Comparison of ENCODE assay signal across 11 cellular contexts in genomic region chr6:112330071-112330876, GRCh38. TPM values are rescaled to one million over a fixed set of nuclear protein-coding genes. Genes with fewer than 3 reads are reported as not detected.
A peak's percentile ranks its signal among the peaks of the same experiment; 100 is the strongest.
DNase-seq lines count a peak whose midpoint lies in the region; ATAC-seq, FAIRE-seq and TF ChIP-seq lines count a peak whose summit lies in the region.
"Had no signal": no experiment of that assay in that cellular context is flagged by ENCODE, and none has a peak within 500 bp of the region (broad histone marks: within the 10 kb centered on the region; RNA-seq: fewer than 3 reads in every experiment).

No MANE protein-coding gene starts in this region.

- H3K4me3 Mint-ChIP-seq in HFFc6 (peak overlapping the region; percentile 73), astrocyte (ENCODE audit: unreplicated experiment) (no peak overlapping the region)
- H3K4me3 Mint-ChIP-seq in natural killer cell treated with Interleukin-12 subunit alpha and Interleukin-12 subunit beta and Interleukin-15 and Interleukin-18, amount 100 ng/mL, for 72 hours: no peak overlapping the region

- H3K27me3 ChIP-seq in astrocyte (ENCODE audit: insufficient read depth, low read length) (no peaks in the 10 kb centered on the region), lung (ENCODE audit: control insufficient read depth, insufficient read depth) (no peaks in the 10 kb centered on the region)

- H3K27ac ChIP-seq in astrocyte (ENCODE audit: low read depth, low read length) (peak overlapping the region; percentile 29), lung (ENCODE audit: low read depth in 1 of 2, low read length in 1 of 2) (peak overlapping the region in 1 of 2 donors; percentile 9)
- H3K27ac ChIP-seq: VCaP had no signal

- H3K9me3 Mint-ChIP-seq in HFFc6 (peaks cover 29% of the 10 kb centered on the region), astrocyte (ENCODE audit: unreplicated experiment) (peaks cover 11% of the 10 kb centered on the region)
- H3K9me3 Mint-ChIP-seq in natural killer cell treated with Interleukin-12 subunit alpha and Interleukin-12 subunit beta and Interleukin-15 and Interleukin-18, amount 100 ng/mL, for 72 hours: no peaks in the 10 kb centered on the region

- H3K36me3 ChIP-seq in astrocyte (ENCODE audit: insufficient read depth, low read length) (no peaks in the 10 kb centered on the region), lung (ENCODE audit: control insufficient read depth in 2 of 2, insufficient read depth in 2 of 2, low read length in 2 of 2) (no peaks in the 10 kb centered on the region)

- 4 to 7% methylated on average over 1 of the region's 1 CpG for WGBS in lung, 2 donors

- H3K4me1 ChIP-seq in astrocyte (ENCODE audit: insufficient read depth, low read length) (peaks cover 14% of the 10 kb centered on the region), lung (ENCODE audit: control insufficient read depth in 2 of 2, insufficient read depth in 2 of 2, low read length in 2 of 2) (peaks cover 0 to 3% of the 10 kb centered on the region in 2 donors)

- TF ChIP-seq CTCF in AG09319 (IDR thresholded peaks at IDR 0.05; ENCODE audit: low read depth, low read length) (peak; percentile 32), HFFc6 (IDR thresholded peaks at IDR 0.05) (peak; percentile 64), astrocyte (IDR thresholded peaks at IDR 0.05; ENCODE audit: insufficient read depth, low read depth, low read length) (peak; percentile 17), lung (IDR thresholded peaks at IDR 0.05; ENCODE audit: control extremely low read depth, extremely low read depth) (no peak)

- H3K27me3 Mint-ChIP-seq in HFFc6 (ENCODE audit: insufficient read depth) (peaks cover 2% of the 10 kb centered on the region), astrocyte (ENCODE audit: low read depth, unreplicated experiment) (no peaks in the 10 kb centered on the region)
- peaks cover 31 to 43% of the 10 kb centered on the region in 2 donors for H3K27me3 Mint-ChIP-seq in natural killer cell treated with Interleukin-12 subunit alpha and Interleukin-12 subunit beta and Interleukin-15 and Interleukin-18, amount 100 ng/mL, for 72 hours

- H3K36me3 Mint-ChIP-seq in HFFc6 (ENCODE audit: low read depth): peaks cover 27% of the 10 kb centered on the region
- peaks cover 2% of the 10 kb centered on the region for H3K36me3 Mint-ChIP-seq in astrocyte (ENCODE audit: low read depth, unreplicated experiment)
- peaks cover 9% of the 10 kb centered on the region for H3K36me3 Mint-ChIP-seq in natural killer cell treated with Interleukin-12 subunit alpha and Interleukin-12 subunit beta and Interleukin-15 and Interleukin-18, amount 100 ng/mL, for 72 hours

- no peaks in the 10 kb centered on the region for H3K79me2 ChIP-seq in astrocyte (ENCODE audit: insufficient read depth, low read length)

- H3K9me3 ChIP-seq in astrocyte (ENCODE audit: insufficient read depth, low read depth, low read length) (no peaks in the 10 kb centered on the region), lung (ENCODE audit: control insufficient read depth in 2 of 2, insufficient read depth in 1 of 2, low read length in 1 of 2) (peaks cover 5 to 7% of the 10 kb centered on the region in 2 donors)

- H3K9ac ChIP-seq in astrocyte (ENCODE audit: low read length): no peak overlapping the region

- H2AFZ ChIP-seq in astrocyte (ENCODE audit: low read depth, low read length): no peak overlapping the region

- H3K4me1 Mint-ChIP-seq in HFFc6 (ENCODE audit: low read depth) (peaks cover 64% of the 10 kb centered on the region), astrocyte (ENCODE audit: low read depth, unreplicated experiment) (peaks cover 28% of the 10 kb centered on the region)
- no peaks in the 10 kb centered on the region for H3K4me1 Mint-ChIP-seq in natural killer cell treated with Interleukin-12 subunit alpha and Interleukin-12 subunit beta and Interleukin-15 and Interleukin-18, amount 100 ng/mL, for 72 hours (ENCODE audit: low read depth in 2 of 2)

- FAIRE-seq in astrocyte (lab: Jason Lieb, UNC): peak; percentile 88

- H3K4me2 ChIP-seq in astrocyte (ENCODE audit: low read length): peak overlapping the region; percentile 54

- H3K27ac Mint-ChIP-seq in HFFc6 (peak overlapping the region; percentile 90), astrocyte (ENCODE audit: unreplicated experiment) (peak overlapping the region; percentile 30)
- no peak overlapping the region for H3K27ac Mint-ChIP-seq in natural killer cell treated with Interleukin-12 subunit alpha and Interleukin-12 subunit beta and Interleukin-15 and Interleukin-18, amount 100 ng/mL, for 72 hours

- DNase-seq in AG09319 (ENCODE audit: extremely low read depth, low read depth) (no peak), HFFc6 (peak; percentile 67), astrocyte (ENCODE audit: low read depth) (peak; percentile 42), lung (ENCODE audit: low spot score) (no peak), NAMALWA (ENCODE audit: low spot score) (no peak), mesenteric fat pad (ENCODE audit: low spot score) (no peak), NCI-H2196 treated with DMSO at 0.1 percent for 48 hours (lab: John Stamatoyannopoulos, UW; ENCODE audit: unreplicated experiment) (no peak)
- DNase-seq in natural killer cell treated with Interleukin-12 subunit alpha and Interleukin-12 subunit beta and Interleukin-15 and Interleukin-18, amount 100 ng/mL, for 72 hours (ENCODE audit: low spot score): no peak
- DNase-seq: activated gamma-delta T cell had no signal

- H3K4me3 ChIP-seq in astrocyte (ENCODE audit: insufficient read depth, low read depth, low read length) (peak overlapping the region; percentile 4), lung (no peak overlapping the region)

- H4K20me1 ChIP-seq in astrocyte (ENCODE audit: insufficient read depth, low read length): no peaks in the 10 kb centered on the region

- ATAC-seq in lung (ENCODE audit: insufficient read depth, low FRiP score): peak; percentile 43
- ATAC-seq in natural killer cell treated with Interleukin-12 subunit alpha and Interleukin-12 subunit beta and Interleukin-15 and Interleukin-18, amount 100 ng/mL, for 72 hours: no peak

RNA-seq across cellular contexts. Expression of gene RFPL4B, which starts 16.9 kb away (rescaled TPM):
- total RNA-seq in HFFc6 (2021; fragmentation: NEBNext Ultra II Directional; extraction: Animal tissue kit (Norgen Biotek cat#: 25700)): under 1 TPM in 2 of 6 experiments, not detected in 4; 0.09 to 0.10 TPM
- 0.30 TPM in 1 of 2 replicates, not detected in the other for total RNA-seq in astrocyte
- total RNA-seq in lung: not detected
- not detected for polyA plus RNA-seq in lung
- not detected for total RNA-seq in mesenteric fat pad
- total RNA-seq in natural killer cell treated with Interleukin-12 subunit alpha and Interleukin-12 subunit beta and Interleukin-15 and Interleukin-18, amount 100 ng/mL, for 72 hours: not detected
- total RNA-seq: lower leg skin had no signal

Comparison
In these comparisons a context has a peak if more than half of its experiments do, and no peak if none do; other contexts are left out.
1. DNase-seq: peak in HFFc6 (single experiment) and astrocyte (single experiment); none in AG09319 (single experiment), lung (single experiment), NAMALWA (single experiment), mesenteric fat pad (single experiment), NCI-H2196 treated with DMSO at 0.1 percent for 48 hours (single experiment) and natural killer cell treated with Interleukin-12 subunit alpha and Interleukin-12 subunit beta and Interleukin-15 and Interleukin-18, amount 100 ng/mL, for 72 hours (single experiment).
2. H3K27ac Mint-ChIP-seq: peak in HFFc6 (single experiment) and astrocyte (single experiment); none in natural killer cell treated with Interleukin-12 subunit alpha and Interleukin-12 subunit beta and Interleukin-15 and Interleukin-18, amount 100 ng/mL, for 72 hours (0 of 2).